In the genomic region with DNA sequence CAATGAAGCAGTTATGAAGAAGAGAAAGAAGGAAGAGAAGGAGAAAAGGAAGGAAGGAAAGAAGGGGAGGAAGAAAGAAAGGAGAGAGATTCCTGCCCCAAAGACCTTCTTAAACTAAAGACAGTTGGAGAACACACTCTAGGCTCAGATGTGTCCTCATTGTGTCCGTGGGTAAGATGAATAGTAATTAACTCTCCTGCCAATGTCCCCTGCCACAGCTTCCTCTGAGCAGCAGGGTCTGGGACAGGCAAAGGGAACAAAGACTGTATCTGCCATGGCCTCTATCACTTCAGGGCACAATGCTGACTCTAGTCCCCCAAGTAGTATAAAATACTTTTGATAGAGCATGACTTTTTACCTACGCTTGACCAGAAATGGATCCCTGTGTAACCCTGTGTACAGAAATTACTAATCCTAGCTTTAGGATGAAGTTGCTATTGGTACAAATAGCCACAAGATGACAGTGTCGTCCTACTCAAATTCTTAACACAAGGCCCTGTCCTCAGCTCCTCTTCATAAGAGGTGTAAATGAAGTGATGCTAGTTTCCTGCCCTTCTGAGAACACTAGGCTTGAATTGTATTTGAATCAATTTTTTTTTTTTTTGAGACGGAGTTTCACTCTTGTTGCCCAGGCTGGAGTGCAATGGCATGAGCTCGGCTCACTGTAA, we compare ENCODE assay signal across 10 cellular contexts.
DNase-seq lines count a peak whose midpoint lies in the region; ATAC-seq, FAIRE-seq and TF ChIP-seq lines count a peak whose summit lies in the region.
"Had no signal": no experiment of that assay in that cellular context is flagged by ENCODE, and none has a peak within 500 bp of the region (broad histone marks: within the 10 kb centered on the region; RNA-seq: fewer than 3 reads in every experiment).

No MANE protein-coding gene starts in this region.

- intact Hi-C loops in ovary (cut with DNase I) = loop anchor here in 1 of 4 donors (10.0 kb wide), 1 partner anchor 878 kb away; no protein-coding TSS in a partner anchor

- TF ChIP-seq POLR2A in ovary (IDR thresholded peaks at IDR 0.05) (no peak), GM12892 (IDR thresholded peaks at IDR 0.05; ENCODE audit: low read depth, low read length) (no peak)

- TF ChIP-seq CTCF in foreskin keratinocyte (conservative IDR thresholded peaks at IDR 0.05) (peak; percentile 74), ovary (IDR thresholded peaks at IDR 0.05) (peak; percentile 54 to 82 (median 67))

- WGBS in ovary, 3 donors = 38 to 48% (median 46%) methylated on average over 5 of the region's 5 CpGs

- no peaks in the 10 kb centered on the region for H3K9me3 ChIP-seq in ovary
- H3K9me3 ChIP-seq: suprapubic skin had no signal

- no peak overlapping the region for H3K4me3 ChIP-seq in ovary
- H3K4me3 ChIP-seq: suprapubic skin had no signal

- no peaks in the 10 kb centered on the region for H3K36me3 ChIP-seq in ovary
- H3K36me3 ChIP-seq: suprapubic skin had no signal

- TF ChIP-seq EP300 in ovary (IDR thresholded peaks at IDR 0.05) = no peak

- DNase-seq in AG20443 (ENCODE audit: low spot score) (peak; percentile 70), NCI-H146 (lab: John Stamatoyannopoulos, UW) (peak; percentile 72), foreskin keratinocyte (peak in 1 of 2 donors; percentile 17), ovary (no peak), GM12892 (ENCODE audit: insufficient read length) (no peak)
- no peak for DNase-seq in activated CD4-positive, alpha-beta T cell treated with anti-CD3 and anti-CD28 coated beads, Interleukin-2, amount 50 U/mL, for 4 hours

- H3K27ac ChIP-seq in foreskin keratinocyte = no peak overlapping the region
- H3K27ac ChIP-seq in ovary = no peak overlapping the region
- H3K27ac ChIP-seq: suprapubic skin had no signal

- ATAC-seq in GM18909 (IDR thresholded peaks at IDR 0.05; ENCODE audit: poor library complexity, unreplicated experiment) (peak; percentile 52), SK-N-SH treated with all-trans-retinoic acid at 6 μM for 48 hours (peak; percentile 92), foreskin keratinocyte (peak; percentile 39)

- H3K4me1 ChIP-seq in foreskin keratinocyte (no peaks in the 10 kb centered on the region), ovary (ENCODE audit: insufficient read depth) (peaks cover 9% of the 10 kb centered on the region)
- H3K4me1 ChIP-seq: suprapubic skin had no signal

- H3K27me3 ChIP-seq in foreskin keratinocyte (peaks cover 6% of the 10 kb centered on the region), ovary (no peaks in the 10 kb centered on the region)

- no peak for FAIRE-seq in GM12892 (lab: Jason Lieb, UNC)
- FAIRE-seq: endometrium had no signal

TF ChIP-seq in SK-N-SH treated with all-trans-retinoic acid at 6 μM for 48 hours, 23 proteins besides CTCF, POLR2A, EP300 and RAD21:
- TF ChIP-seq ZC3H10 (CRISPR knock-in tag; IDR thresholded peaks at IDR 0.05) = no peak
- TF ChIP-seq ZNF565 (CRISPR knock-in tag; conservative IDR thresholded peaks at IDR 0.05; ENCODE audit: low read depth) = no peak
- TF ChIP-seq, protein P1, sequence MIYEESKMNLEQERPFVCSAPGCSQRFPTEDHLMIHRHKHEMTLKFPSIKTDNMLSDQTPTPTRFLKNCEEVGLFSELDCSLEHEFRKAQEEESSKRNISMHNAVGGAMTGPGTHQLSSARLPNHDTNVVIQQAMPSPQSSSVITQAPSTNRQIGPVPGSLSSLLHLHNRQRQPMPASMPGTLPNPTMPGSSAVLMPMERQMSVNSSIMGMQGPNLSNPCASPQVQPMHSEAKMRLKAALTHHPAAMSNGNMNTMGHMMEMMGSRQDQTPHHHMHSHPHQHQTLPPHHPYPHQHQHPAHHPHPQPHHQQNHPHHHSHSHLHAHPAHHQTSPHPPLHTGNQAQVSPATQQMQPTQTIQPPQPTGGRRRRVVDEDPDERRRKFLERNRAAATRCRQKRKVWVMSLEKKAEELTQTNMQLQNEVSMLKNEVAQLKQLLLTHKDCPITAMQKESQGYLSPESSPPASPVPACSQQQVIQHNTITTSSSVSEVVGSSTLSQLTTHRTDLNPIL (CRISPR knock-in tag; IDR thresholded peaks at IDR 0.05; ENCODE audit: low read depth) = no peak
- TF ChIP-seq, protein P2, sequence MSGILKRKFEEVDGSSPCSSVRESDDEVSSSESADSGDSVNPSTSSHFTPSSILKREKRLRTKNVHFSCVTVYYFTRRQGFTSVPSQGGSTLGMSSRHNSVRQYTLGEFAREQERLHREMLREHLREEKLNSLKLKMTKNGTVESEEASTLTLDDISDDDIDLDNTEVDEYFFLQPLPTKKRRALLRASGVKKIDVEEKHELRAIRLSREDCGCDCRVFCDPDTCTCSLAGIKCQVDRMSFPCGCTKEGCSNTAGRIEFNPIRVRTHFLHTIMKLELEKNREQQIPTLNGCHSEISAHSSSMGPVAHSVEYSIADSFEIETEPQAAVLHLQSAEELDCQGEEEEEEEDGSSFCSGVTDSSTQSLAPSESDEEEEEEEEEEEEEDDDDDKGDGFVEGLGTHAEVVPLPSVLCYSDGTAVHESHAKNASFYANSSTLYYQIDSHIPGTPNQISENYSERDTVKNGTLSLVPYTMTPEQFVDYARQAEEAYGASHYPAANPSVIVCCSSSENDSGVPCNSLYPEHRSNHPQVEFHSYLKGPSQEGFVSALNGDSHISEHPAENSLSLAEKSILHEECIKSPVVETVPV (CRISPR knock-in tag; IDR thresholded peaks at IDR 0.05) = no peak
- no peak for TF ChIP-seq ZFP3 (CRISPR knock-in tag; IDR thresholded peaks at IDR 0.05)
- TF ChIP-seq OSR1 (CRISPR knock-in tag; IDR thresholded peaks at IDR 0.05) = no peak
- no peak for TF ChIP-seq ZNF8 (CRISPR knock-in tag; IDR thresholded peaks at IDR 0.05)
- no peak for TF ChIP-seq BACH2 (CRISPR knock-in tag; IDR thresholded peaks at IDR 0.05; ENCODE audit: borderline replicate concordance)
- TF ChIP-seq, protein P3, sequence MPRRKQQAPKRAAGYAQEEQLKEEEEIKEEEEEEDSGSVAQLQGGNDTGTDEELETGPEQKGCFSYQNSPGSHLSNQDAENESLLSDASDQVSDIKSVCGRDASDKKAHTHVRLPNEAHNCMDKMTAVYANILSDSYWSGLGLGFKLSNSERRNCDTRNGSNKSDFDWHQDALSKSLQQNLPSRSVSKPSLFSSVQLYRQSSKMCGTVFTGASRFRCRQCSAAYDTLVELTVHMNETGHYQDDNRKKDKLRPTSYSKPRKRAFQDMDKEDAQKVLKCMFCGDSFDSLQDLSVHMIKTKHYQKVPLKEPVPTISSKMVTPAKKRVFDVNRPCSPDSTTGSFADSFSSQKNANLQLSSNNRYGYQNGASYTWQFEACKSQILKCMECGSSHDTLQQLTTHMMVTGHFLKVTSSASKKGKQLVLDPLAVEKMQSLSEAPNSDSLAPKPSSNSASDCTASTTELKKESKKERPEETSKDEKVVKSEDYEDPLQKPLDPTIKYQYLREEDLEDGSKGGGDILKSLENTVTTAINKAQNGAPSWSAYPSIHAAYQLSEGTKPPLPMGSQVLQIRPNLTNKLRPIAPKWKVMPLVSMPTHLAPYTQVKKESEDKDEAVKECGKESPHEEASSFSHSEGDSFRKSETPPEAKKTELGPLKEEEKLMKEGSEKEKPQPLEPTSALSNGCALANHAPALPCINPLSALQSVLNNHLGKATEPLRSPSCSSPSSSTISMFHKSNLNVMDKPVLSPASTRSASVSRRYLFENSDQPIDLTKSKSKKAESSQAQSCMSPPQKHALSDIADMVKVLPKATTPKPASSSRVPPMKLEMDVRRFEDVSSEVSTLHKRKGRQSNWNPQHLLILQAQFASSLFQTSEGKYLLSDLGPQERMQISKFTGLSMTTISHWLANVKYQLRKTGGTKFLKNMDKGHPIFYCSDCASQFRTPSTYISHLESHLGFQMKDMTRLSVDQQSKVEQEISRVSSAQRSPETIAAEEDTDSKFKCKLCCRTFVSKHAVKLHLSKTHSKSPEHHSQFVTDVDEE (CRISPR knock-in tag; IDR thresholded peaks at IDR 0.05) = no peak

Comparison
In these comparisons a context has a peak if more than half of its experiments do, and no peak if none do; other contexts are left out.
1. DNase-seq: peak in AG20443 (single experiment) and NCI-H146 (single experiment); none in ovary (0 of 5), GM12892 (single experiment) and activated CD4-positive, alpha-beta T cell treated with anti-CD3 and anti-CD28 coated beads, Interleukin-2, amount 50 U/mL, for 4 hours (0 of 2).
2. ATAC-seq: peak in every context shown above with its lines; median percentile 92 in SK-N-SH treated with all-trans-retinoic acid at 6 μM for 48 hours; 52 in GM18909; 39 in foreskin keratinocyte.